26 cellular contexts compared by ENCODE assay signal in genomic region chr4:102318526-102318925, GRCh38. TPM values are rescaled to one million over a fixed set of nuclear protein-coding genes. Genes with fewer than 3 reads are reported as not detected.
DNase-seq lines count a peak whose midpoint lies in the region; ATAC-seq and TF ChIP-seq lines count a peak whose summit lies in the region.
"Had no signal": no experiment of that assay in that cellular context is flagged by ENCODE, and none has a peak within 500 bp of the region (broad histone marks: within the 10 kb centered on the region; RNA-seq: fewer than 3 reads in every experiment).

No MANE protein-coding gene starts in this region.

- H3K36me3 ChIP-seq in prostate gland = no peaks in the 10 kb centered on the region
- H3K36me3 ChIP-seq: uterus had no signal

- H3K4me1 ChIP-seq in prostate gland (replicated peaks) = no peaks in the 10 kb centered on the region
- H3K4me1 ChIP-seq: uterus had no signal

- H3K27ac ChIP-seq in epithelial cell of prostate (peak overlapping the region; percentile 15), prostate gland (peak overlapping the region in 1 of 2 donors; percentile 31)
- H3K27ac ChIP-seq: uterus had no signal

- no peak for TF ChIP-seq POLR2A in prostate gland (IDR thresholded peaks at IDR 0.05)

- H3K27me3 ChIP-seq in prostate gland (replicated peaks; ENCODE audit: insufficient read depth) = no peaks in the 10 kb centered on the region
- H3K27me3 ChIP-seq: uterus had no signal

- peak; percentile 66 for DNase-seq in NCI-H748 (lab: John Stamatoyannopoulos, UW; ENCODE audit: unreplicated experiment)
- no peak for DNase-seq in epithelial cell of prostate (ENCODE audit: low read depth, low spot score)
- peak; percentile 26 for DNase-seq in prostate gland (ENCODE audit: low spot score)
- DNase-seq: activated CD4-positive, alpha-beta T cell treated with anti-CD3 and anti-CD28 coated beads, Interleukin-2, amount 10 ng/mL, durations not matched to agents 7 days and 5 days; activated CD8-positive, alpha-beta memory T cell treated with anti-CD3 and anti-CD28 coated beads, Interleukin-2, amount 10 ng/mL, durations not matched to agents 7 days and 5 days; anterior cingulate cortex; C1 segment of cervical spinal cord; caudate nucleus; dermis blood vessel endothelial cell; EL; head of caudate nucleus; KBM-7; naive B cell; NCI-H1436 treated with DMSO at 0.1 percent for 48 hours; NCI-H2171; NCI-H69; RPMI8226; small intestine; stimulated activated CD4-positive, alpha-beta T cell treated with anti-CD3 and anti-CD28 coated beads, Interleukin-1b, Interleukin-23, amount 100 ng/mL, for 48 hours; uterus had no signal

- TF ChIP-seq EP300 in Ishikawa (IDR thresholded peaks at IDR 0.05; ENCODE audit: borderline replicate concordance) = no peak

- H3K4me3 ChIP-seq in prostate gland = no peak overlapping the region
- H3K4me3 ChIP-seq: uterus had no signal

- WGBS in prostate gland = 33% methylated on average over 5 of the region's 5 CpGs

- H3K9me3 ChIP-seq in prostate gland = no peaks in the 10 kb centered on the region
- H3K9me3 ChIP-seq: uterus had no signal

- ATAC-seq in HG03175 (IDR thresholded peaks at IDR 0.05; ENCODE audit: unreplicated experiment) = no peak
- ATAC-seq in HG03442 (IDR thresholded peaks at IDR 0.05; ENCODE audit: unreplicated experiment) = no peak
- no peak for ATAC-seq in HG03135 (IDR thresholded peaks at IDR 0.05; ENCODE audit: unreplicated experiment)
- ATAC-seq: activated CD8-positive, alpha-beta memory T cell treated with anti-CD3 and anti-CD28 coated beads, Interleukin-2, amount 10 ng/mL, durations not matched to agents 7 days and 5 days; activated naive CD4-positive, alpha-beta T cell treated with anti-CD3 and anti-CD28 coated beads, Interleukin-2, amount 50 U/mL, for 72 hours; SK-N-SH treated with all-trans-retinoic acid at 6 μM for 48 hours had no signal

- TF ChIP-seq RAD21 in Ishikawa (IDR thresholded peaks at IDR 0.05; ENCODE audit: low read depth) = no peak

- TF ChIP-seq CTCF in prostate gland (IDR thresholded peaks at IDR 0.05) = no peak

- intact Hi-C loops in prostate gland (cut with DNase I) = no loop called here

TF ChIP-seq in Ishikawa, 13 proteins besides CTCF, POLR2A, EP300 and RAD21:
- no peak for TF ChIP-seq FOXM1 (IDR thresholded peaks at IDR 0.05; ENCODE audit: borderline replicate concordance, low read depth)
- TF ChIP-seq TCF12 (IDR thresholded peaks at IDR 0.05; ENCODE audit: low read depth) = 0 out of 2 replicates have a peak, but pooled peaks have one; percentile 3

RNA-seq across cellular contexts. Expression of gene SLC39A8, which starts 26.8 kb away (rescaled TPM):
- total RNA-seq in prostate gland = 10 to 100 TPM; 11.1 to 19.2 TPM
